In the genomic region with DNA sequence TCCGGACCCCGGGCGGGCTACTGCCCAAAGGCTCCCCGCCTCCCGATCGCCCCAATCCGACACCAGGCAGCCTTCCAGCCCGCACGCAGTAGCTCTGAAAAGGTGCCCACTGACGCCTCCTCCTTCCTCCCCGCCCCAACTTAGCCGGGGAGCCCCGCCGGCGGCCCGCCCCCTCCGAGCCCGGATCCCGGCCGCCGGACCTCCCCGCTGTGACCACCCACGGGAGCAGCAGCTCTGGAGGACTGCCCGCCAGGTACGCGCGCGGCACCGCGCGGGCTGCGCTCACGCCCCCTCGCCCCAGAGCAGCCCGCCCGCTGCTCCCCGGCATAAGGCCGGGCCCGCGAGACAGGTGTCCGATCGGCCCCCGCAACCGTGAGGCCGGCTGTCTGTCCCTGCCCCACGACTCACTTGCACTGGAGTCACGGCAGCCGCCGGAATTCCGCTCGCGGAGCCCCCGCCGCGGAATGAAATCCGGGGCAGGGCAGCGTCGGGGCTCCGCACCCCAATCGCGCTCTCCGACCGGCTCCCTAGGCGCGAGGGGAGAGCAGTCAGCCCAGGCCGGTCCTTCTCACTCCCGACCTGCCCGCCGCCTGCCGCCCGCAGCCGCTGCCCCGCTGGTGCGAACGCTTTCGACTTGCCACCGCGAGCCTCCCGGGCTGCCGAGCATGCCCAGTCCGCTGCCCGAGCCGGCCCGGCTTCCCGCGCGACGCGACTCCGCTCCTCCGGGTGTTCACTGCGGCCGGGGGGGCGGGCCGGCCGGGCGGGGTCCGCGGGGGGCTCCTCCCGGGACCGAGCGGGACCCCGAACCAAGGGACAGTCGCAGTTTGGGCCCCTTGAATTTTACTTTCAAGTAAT, we compare ENCODE assay signal across 8 cellular contexts. TPM values are rescaled to one million over a fixed set of nuclear protein-coding genes. Genes with fewer than 3 reads are reported as not detected.
DNase-seq lines count a peak whose midpoint lies in the region; ATAC-seq and TF ChIP-seq lines count a peak whose summit lies in the region.

A gene (minus strand): TSS at position 658 of the 855 bp plus-strand sequence. CDS start 279,842 bp downstream, outside the sequence.

- H4K20me1 ChIP-seq in DND-41 (ENCODE audit: insufficient read depth, low read length), result no peaks in the 10 kb centered on the region

- WGBS in suprapubic skin, result 0% methylated on average over 10 of the region's 104 CpGs

- H3K27ac ChIP-seq in DND-41 (ENCODE audit: low read length) (no peak within 1 kb of the TSS), suprapubic skin (peak within 1 kb of the TSS; percentile 99)

- H3K9me3 Mint-ChIP-seq in activated naive CD4-positive, alpha-beta T cell treated with anti-CD3 and anti-CD28 coated beads, Interleukin-2, amount 50 U/mL, for 72 hours, result no peaks in the 10 kb centered on the region

- H3K27ac Mint-ChIP-seq in activated naive CD4-positive, alpha-beta T cell treated with anti-CD3 and anti-CD28 coated beads, Interleukin-2, amount 50 U/mL, for 72 hours, result peak within 1 kb of the TSS; percentile 94 to 97

- in situ Hi-C loops in KBM-7 (cut with MboI; ENCODE audit: low pct_unique_long_range_greater_than_20kb, low sequenced_read_pairs), result no loop called here

- TF ChIP-seq POLR2A in suprapubic skin (IDR thresholded peaks at IDR 0.05), result peak in 1 of 2 donors; percentile 46

- no peaks in the 10 kb centered on the region for H3K79me2 ChIP-seq in DND-41 (ENCODE audit: insufficient read depth, low read length)

- H3K4me2 ChIP-seq in DND-41 (ENCODE audit: insufficient read depth, low read length), result no peak within 1 kb of the TSS

- H3K4me1 ChIP-seq in DND-41 (ENCODE audit: insufficient read depth, low read length), result no peaks in the 10 kb centered on the region
- peaks cover 48% of the 10 kb centered on the region for H3K4me1 ChIP-seq in suprapubic skin

- H2AFZ ChIP-seq in DND-41 (ENCODE audit: low read depth, low read length), result no peak within 1 kb of the TSS

- peaks cover 5 to 13% of the 10 kb centered on the region in 2 donors for H3K36me3 Mint-ChIP-seq in activated naive CD4-positive, alpha-beta T cell treated with anti-CD3 and anti-CD28 coated beads, Interleukin-2, amount 50 U/mL, for 72 hours

- no peak within 1 kb of the TSS for H3K9ac ChIP-seq in DND-41 (ENCODE audit: low read depth, low read length)

- DNase-seq in DND-41, result peak; percentile 19
- peak; percentile 67 for DNase-seq in KBM-7
- peak; percentile 80 to 83 for DNase-seq in activated naive CD4-positive, alpha-beta T cell treated with anti-CD3 and anti-CD28 coated beads, Interleukin-2, amount 50 U/mL, for 72 hours (ENCODE audit: low spot score in 2 of 2)
- DNase-seq in globus pallidus (ENCODE audit: low spot score), result peak; percentile 85
- DNase-seq in occipital lobe (lab: John Stamatoyannopoulos, UW), result peak; percentile 80
- peak; percentile 91 for DNase-seq in suprapubic skin (ENCODE audit: low spot score in 2 of 2)

- ATAC-seq in DND-41 (ENCODE audit: insufficient read depth, low read depth) (peak; percentile 27; the same call in 1 of the 3 replicates), GM21529 (IDR thresholded peaks at IDR 0.05; ENCODE audit: unreplicated experiment) (peak; percentile 23), SK-N-SH treated with all-trans-retinoic acid at 6 μM for 48 hours (peak; percentile 54)
- ATAC-seq in activated naive CD4-positive, alpha-beta T cell treated with anti-CD3 and anti-CD28 coated beads, Interleukin-2, amount 50 U/mL, for 72 hours, result peak; percentile 18 to 65

- H3K36me3 ChIP-seq in DND-41 (ENCODE audit: insufficient read depth, low read length) (no peaks in the 10 kb centered on the region), suprapubic skin (no peaks in the 10 kb centered on the region)

- no peak for TF ChIP-seq EP300 in suprapubic skin (IDR thresholded peaks at IDR 0.05)

- no peak for TF ChIP-seq CTCF in DND-41 (IDR thresholded peaks at IDR 0.05; ENCODE audit: borderline replicate concordance, extremely low read depth, low read length, poor library complexity, severe bottlenecking)
- no peak for TF ChIP-seq CTCF in suprapubic skin (IDR thresholded peaks at IDR 0.05)

- H3K27me3 ChIP-seq in DND-41 (ENCODE audit: insufficient read depth, low read length, poor library complexity), result peaks cover 44% of the 10 kb centered on the region
- no peaks in the 10 kb centered on the region for H3K27me3 ChIP-seq in suprapubic skin

- H3K4me3 ChIP-seq in DND-41 (ENCODE audit: low read depth in 1 of 2, low read length in 2 of 2), result no peak within 1 kb of the TSS
- peak within 1 kb of the TSS; percentile 100 for H3K4me3 ChIP-seq in suprapubic skin

- H3K9me3 ChIP-seq in DND-41 (ENCODE audit: insufficient read depth, low read length, severe bottlenecking) (no peaks in the 10 kb centered on the region), suprapubic skin (no peaks in the 10 kb centered on the region)

TF ChIP-seq in SK-N-SH treated with all-trans-retinoic acid at 6 μM for 48 hours, 23 proteins besides CTCF, POLR2A, EP300 and RAD21 (continues in another document):
- TF ChIP-seq, protein P1, sequence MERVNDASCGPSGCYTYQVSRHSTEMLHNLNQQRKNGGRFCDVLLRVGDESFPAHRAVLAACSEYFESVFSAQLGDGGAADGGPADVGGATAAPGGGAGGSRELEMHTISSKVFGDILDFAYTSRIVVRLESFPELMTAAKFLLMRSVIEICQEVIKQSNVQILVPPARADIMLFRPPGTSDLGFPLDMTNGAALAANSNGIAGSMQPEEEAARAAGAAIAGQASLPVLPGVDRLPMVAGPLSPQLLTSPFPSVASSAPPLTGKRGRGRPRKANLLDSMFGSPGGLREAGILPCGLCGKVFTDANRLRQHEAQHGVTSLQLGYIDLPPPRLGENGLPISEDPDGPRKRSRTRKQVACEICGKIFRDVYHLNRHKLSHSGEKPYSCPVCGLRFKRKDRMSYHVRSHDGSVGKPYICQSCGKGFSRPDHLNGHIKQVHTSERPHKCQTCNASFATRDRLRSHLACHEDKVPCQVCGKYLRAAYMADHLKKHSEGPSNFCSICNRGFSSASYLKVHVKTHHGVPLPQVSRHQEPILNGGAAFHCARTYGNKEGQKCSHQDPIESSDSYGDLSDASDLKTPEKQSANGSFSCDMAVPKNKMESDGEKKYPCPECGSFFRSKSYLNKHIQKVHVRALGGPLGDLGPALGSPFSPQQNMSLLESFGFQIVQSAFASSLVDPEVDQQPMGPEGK (CRISPR knock-in tag; IDR thresholded peaks at IDR 0.05; ENCODE audit: borderline replicate concordance), result no peak
- TF ChIP-seq SNAI2 (CRISPR knock-in tag; IDR thresholded peaks at IDR 0.05) (no peak), PPARA (CRISPR knock-in tag; IDR thresholded peaks at IDR 0.05; ENCODE audit: borderline replicate concordance) (no peak), ZC3H10 (CRISPR knock-in tag; IDR thresholded peaks at IDR 0.05) (no peak), ZNF565 (CRISPR knock-in tag; conservative IDR thresholded peaks at IDR 0.05; ENCODE audit: low read depth) (no peak), BACH2 (CRISPR knock-in tag; IDR thresholded peaks at IDR 0.05; ENCODE audit: borderline replicate concordance) (no peak), ISL1 (CRISPR knock-in tag; IDR thresholded peaks at IDR 0.05) (no peak), ARNTL (CRISPR knock-in tag; IDR thresholded peaks at IDR 0.05; ENCODE audit: borderline replicate concordance, low read depth) (no peak), ZNF70 (CRISPR knock-in tag; IDR thresholded peaks at IDR 0.05) (no peak), TOX (CRISPR knock-in tag; IDR thresholded peaks at IDR 0.05; ENCODE audit: borderline replicate concordance) (no peak)
- TF ChIP-seq, protein P2, sequence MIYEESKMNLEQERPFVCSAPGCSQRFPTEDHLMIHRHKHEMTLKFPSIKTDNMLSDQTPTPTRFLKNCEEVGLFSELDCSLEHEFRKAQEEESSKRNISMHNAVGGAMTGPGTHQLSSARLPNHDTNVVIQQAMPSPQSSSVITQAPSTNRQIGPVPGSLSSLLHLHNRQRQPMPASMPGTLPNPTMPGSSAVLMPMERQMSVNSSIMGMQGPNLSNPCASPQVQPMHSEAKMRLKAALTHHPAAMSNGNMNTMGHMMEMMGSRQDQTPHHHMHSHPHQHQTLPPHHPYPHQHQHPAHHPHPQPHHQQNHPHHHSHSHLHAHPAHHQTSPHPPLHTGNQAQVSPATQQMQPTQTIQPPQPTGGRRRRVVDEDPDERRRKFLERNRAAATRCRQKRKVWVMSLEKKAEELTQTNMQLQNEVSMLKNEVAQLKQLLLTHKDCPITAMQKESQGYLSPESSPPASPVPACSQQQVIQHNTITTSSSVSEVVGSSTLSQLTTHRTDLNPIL (CRISPR knock-in tag; IDR thresholded peaks at IDR 0.05; ENCODE audit: low read depth), result no peak
- TF ChIP-seq, protein P3, sequence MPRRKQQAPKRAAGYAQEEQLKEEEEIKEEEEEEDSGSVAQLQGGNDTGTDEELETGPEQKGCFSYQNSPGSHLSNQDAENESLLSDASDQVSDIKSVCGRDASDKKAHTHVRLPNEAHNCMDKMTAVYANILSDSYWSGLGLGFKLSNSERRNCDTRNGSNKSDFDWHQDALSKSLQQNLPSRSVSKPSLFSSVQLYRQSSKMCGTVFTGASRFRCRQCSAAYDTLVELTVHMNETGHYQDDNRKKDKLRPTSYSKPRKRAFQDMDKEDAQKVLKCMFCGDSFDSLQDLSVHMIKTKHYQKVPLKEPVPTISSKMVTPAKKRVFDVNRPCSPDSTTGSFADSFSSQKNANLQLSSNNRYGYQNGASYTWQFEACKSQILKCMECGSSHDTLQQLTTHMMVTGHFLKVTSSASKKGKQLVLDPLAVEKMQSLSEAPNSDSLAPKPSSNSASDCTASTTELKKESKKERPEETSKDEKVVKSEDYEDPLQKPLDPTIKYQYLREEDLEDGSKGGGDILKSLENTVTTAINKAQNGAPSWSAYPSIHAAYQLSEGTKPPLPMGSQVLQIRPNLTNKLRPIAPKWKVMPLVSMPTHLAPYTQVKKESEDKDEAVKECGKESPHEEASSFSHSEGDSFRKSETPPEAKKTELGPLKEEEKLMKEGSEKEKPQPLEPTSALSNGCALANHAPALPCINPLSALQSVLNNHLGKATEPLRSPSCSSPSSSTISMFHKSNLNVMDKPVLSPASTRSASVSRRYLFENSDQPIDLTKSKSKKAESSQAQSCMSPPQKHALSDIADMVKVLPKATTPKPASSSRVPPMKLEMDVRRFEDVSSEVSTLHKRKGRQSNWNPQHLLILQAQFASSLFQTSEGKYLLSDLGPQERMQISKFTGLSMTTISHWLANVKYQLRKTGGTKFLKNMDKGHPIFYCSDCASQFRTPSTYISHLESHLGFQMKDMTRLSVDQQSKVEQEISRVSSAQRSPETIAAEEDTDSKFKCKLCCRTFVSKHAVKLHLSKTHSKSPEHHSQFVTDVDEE (CRISPR knock-in tag; IDR thresholded peaks at IDR 0.05), result no peak

RNA-seq across cellular contexts. Expression of the gene that starts here (rescaled TPM):
- total RNA-seq in activated naive CD4-positive, alpha-beta T cell treated with anti-CD3 and anti-CD28 coated beads, Interleukin-2, amount 50 U/mL, for 72 hours, result 10 to 100 TPM in 1 of 2 donors, 1 to 10 TPM in 1; 8.1 to 11.2 TPM
- total RNA-seq in occipital lobe, result 46.5 TPM
- total RNA-seq in suprapubic skin, result 100 to 1,000 TPM; 139 to 198 (median 173) TPM

Comparison
In these comparisons a context has a peak if more than half of its experiments do, and no peak if none do; other contexts are left out.
1. DNase-seq: peak in every context shown above with its lines; median percentile 91 in suprapubic skin; 85 in globus pallidus; 82 in activated naive CD4-positive, alpha-beta T cell treated with anti-CD3 and anti-CD28 coated beads, Interleukin-2, amount 50 U/mL, for 72 hours; 80 in occipital lobe; 67 in KBM-7; 19 in DND-41.